ENCODE assay signal across 1 cellular context in the genomic region with DNA sequence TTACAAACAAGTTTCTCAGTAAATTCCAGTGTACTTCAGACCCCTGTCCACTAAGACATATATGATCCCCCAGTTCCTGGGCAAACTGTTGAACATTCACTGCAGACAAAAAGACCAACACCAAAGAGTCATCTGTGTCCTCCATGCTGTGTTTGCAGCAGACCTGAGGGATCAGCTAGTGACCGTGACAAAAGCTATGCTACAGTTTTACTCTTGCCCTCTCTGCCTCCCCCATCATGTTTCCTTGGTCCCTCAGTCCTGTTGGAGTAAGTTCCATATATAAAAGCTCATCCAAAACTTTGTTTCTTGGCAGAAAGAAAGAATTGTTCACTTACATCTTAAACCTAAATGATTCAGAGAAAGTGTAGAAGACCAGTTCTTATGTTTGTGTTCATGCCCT.
TF ChIP-seq lines count a peak whose summit lies in the region.

No MANE protein-coding gene starts in this region.

TF ChIP-seq in IMR-90, 13 proteins besides CTCF, POLR2A, EP300 and RAD21:
- no peak for TF ChIP-seq MAZ (IDR thresholded peaks at IDR 0.05; ENCODE audit: borderline replicate concordance, low read depth, low read length)
- TF ChIP-seq, protein P1, sequence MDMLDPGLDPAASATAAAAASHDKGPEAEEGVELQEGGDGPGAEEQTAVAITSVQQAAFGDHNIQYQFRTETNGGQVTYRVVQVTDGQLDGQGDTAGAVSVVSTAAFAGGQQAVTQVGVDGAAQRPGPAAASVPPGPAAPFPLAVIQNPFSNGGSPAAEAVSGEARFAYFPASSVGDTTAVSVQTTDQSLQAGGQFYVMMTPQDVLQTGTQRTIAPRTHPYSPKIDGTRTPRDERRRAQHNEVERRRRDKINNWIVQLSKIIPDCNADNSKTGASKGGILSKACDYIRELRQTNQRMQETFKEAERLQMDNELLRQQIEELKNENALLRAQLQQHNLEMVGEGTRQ (IDR thresholded peaks at IDR 0.05; ENCODE audit: low read depth, low read length) = no peak
- no peak for TF ChIP-seq RCOR1 (IDR thresholded peaks at IDR 0.05; ENCODE audit: insufficient replicate concordance, low read length)
- no peak for TF ChIP-seq BHLHE40 (IDR thresholded peaks at IDR 0.05; ENCODE audit: low read depth, low read length)
- no peak for TF ChIP-seq FOS (IDR thresholded peaks at IDR 0.05; ENCODE audit: low read depth, low read length)
- TF ChIP-seq CHD1 (IDR thresholded peaks at IDR 0.05; ENCODE audit: low read depth, low read length) = no peak
- TF ChIP-seq, protein P2, sequence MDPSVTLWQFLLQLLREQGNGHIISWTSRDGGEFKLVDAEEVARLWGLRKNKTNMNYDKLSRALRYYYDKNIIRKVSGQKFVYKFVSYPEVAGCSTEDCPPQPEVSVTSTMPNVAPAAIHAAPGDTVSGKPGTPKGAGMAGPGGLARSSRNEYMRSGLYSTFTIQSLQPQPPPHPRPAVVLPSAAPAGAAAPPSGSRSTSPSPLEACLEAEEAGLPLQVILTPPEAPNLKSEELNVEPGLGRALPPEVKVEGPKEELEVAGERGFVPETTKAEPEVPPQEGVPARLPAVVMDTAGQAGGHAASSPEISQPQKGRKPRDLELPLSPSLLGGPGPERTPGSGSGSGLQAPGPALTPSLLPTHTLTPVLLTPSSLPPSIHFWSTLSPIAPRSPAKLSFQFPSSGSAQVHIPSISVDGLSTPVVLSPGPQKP (IDR thresholded peaks at IDR 0.05; ENCODE audit: borderline replicate concordance, low read depth, low read length) = no peak
- no peak for TF ChIP-seq NFE2L2 (IDR thresholded peaks at IDR 0.05; ENCODE audit: low read depth, low read length)
- no peak for TF ChIP-seq MAFK (IDR thresholded peaks at IDR 0.05; ENCODE audit: low read depth, low read length)
- no peak for TF ChIP-seq CEBPB (IDR thresholded peaks at IDR 0.05; ENCODE audit: low read depth, low read length)
- no peak for TF ChIP-seq MXI1 (IDR thresholded peaks at IDR 0.05; ENCODE audit: borderline replicate concordance, low read depth, low read length)
- TF ChIP-seq RFX5 (IDR thresholded peaks at IDR 0.05; ENCODE audit: low read depth, low read length) = no peak
- TF ChIP-seq SMC3 (IDR thresholded peaks at IDR 0.05; ENCODE audit: low read depth, low read length) = no peak
